Comparison of ENCODE assay signal across 1 cellular context in genomic region chr13:99220199-99220931, GRCh38.
TF ChIP-seq lines count a peak whose summit lies in the region.

No MANE protein-coding gene starts in this region.

TF ChIP-seq in SK-N-SH treated with all-trans-retinoic acid at 6 μM for 48 hours, 23 proteins besides CTCF, POLR2A, EP300 and RAD21 (continued from another document):
- TF ChIP-seq CREB5 (CRISPR knock-in tag; IDR thresholded peaks at IDR 0.05; ENCODE audit: low read depth) (no peak), TCF4 (CRISPR knock-in tag; IDR thresholded peaks at IDR 0.05; ENCODE audit: borderline replicate concordance) (no peak), CSRNP3 (CRISPR knock-in tag; IDR thresholded peaks at IDR 0.05) (no peak), ISL1 (CRISPR knock-in tag; IDR thresholded peaks at IDR 0.05) (no peak)
